ENCODE assay signal across 22 cellular contexts in the genomic region with DNA sequence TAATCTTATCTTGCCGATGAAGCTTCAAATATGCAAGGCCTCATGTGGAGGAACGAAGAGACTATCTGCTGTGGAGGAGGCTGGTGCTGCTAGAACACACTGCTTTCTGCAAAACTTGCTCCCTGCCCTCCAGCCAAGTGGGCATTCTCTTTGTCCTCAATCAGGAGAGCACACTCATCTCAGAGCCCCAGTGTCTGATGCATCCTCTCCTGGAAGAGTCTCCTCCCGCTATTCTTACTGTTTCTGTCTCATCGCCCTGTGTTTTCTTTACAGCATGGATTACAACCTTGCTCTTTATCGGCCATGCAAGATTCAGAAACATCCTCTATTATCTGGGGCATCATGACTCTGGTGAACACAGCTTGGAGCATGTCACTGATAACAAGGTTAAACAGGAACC.
DNase-seq lines count a peak whose midpoint lies in the region; ATAC-seq and TF ChIP-seq lines count a peak whose summit lies in the region.
"Had no signal": no experiment of that assay in that cellular context is flagged by ENCODE, and none has a peak within 500 bp of the region (broad histone marks: within the 10 kb centered on the region; RNA-seq: fewer than 3 reads in every experiment).

No MANE protein-coding gene starts in this region.

- peak overlapping the region; percentile 16 to 42 (median 22); a peak in 6 of 7 replicates for H3K27ac Mint-ChIP-seq in H9
- H3K27ac Mint-ChIP-seq in stimulated activated naive B cell treated with anti-CD40 and anti-IgM and Interleukin-4, amounts not matched to agents 10 μg/mL and 1 μg/mL and 100 μg/mL, for 72 hours: no peak overlapping the region
- H3K27ac Mint-ChIP-seq in activated naive CD4-positive, alpha-beta T cell treated with anti-CD3 and anti-CD28 coated beads, Interleukin-2, amount 10 ng/mL, durations not matched to agents 7 days and 5 days: no peak overlapping the region
- H3K27ac Mint-ChIP-seq: type B pancreatic cell had no signal

- no peak overlapping the region for H2BK120ac ChIP-seq in H9 (ENCODE audit: low read depth, low read length, poor library complexity, severe bottlenecking)

- H3K18ac ChIP-seq in H9 (ENCODE audit: insufficient read length, low read depth, low read length): no peak overlapping the region

- H2BK15ac ChIP-seq in H9 (ENCODE audit: low read depth, low read length): no peak overlapping the region

- no peaks in the 10 kb centered on the region for H3K79me1 ChIP-seq in H9 (ENCODE audit: insufficient read depth, low read depth, low read length, poor library complexity, severe bottlenecking)

- peak; percentile 14 for ATAC-seq in foreskin keratinocyte
- ATAC-seq in stimulated activated naive B cell treated with anti-CD40 and anti-IgM and Interleukin-4, amounts not matched to agents 10 μg/mL and 1 μg/mL and 100 μg/mL, for 72 hours (replicated peaks): no peak
- ATAC-seq: GM12878; HCT116; HepG2; stimulated activated naive CD8-positive, alpha-beta T cell treated with anti-CD3 and anti-CD28 coated beads, Interleukin-15, Interleukin-2, amounts not matched to agents 100 U/mL and 50 U/mL, for 24 hours had no signal

- no peak overlapping the region for H4K8ac ChIP-seq in H9 (replicated peaks; ENCODE audit: insufficient read length, low read depth, low read length)

- no peaks in the 10 kb centered on the region for H3K9me3 Mint-ChIP-seq in H9
- peaks cover 0 to 3% of the 10 kb centered on the region in 2 donors for H3K9me3 Mint-ChIP-seq in stimulated activated naive B cell treated with anti-CD40 and anti-IgM and Interleukin-4, amounts not matched to agents 10 μg/mL and 1 μg/mL and 100 μg/mL, for 72 hours
- H3K9me3 Mint-ChIP-seq in activated naive CD4-positive, alpha-beta T cell treated with anti-CD3 and anti-CD28 coated beads, Interleukin-2, amount 10 ng/mL, durations not matched to agents 7 days and 5 days: peaks cover 10% of the 10 kb centered on the region
- H3K9me3 Mint-ChIP-seq: type B pancreatic cell had no signal

- H3K9ac ChIP-seq in H9 (ENCODE audit: extremely low read depth, insufficient read length, low read length) (no peak overlapping the region), adipocyte (ENCODE audit: low read length) (peak overlapping the region; percentile 30)

- intact Hi-C loops in tibial artery (cut with DNase I; ENCODE audit: low total_unique reads): no loop called here

- H3K27me3 Mint-ChIP-seq in H9 (ENCODE audit: low read depth): no peaks in the 10 kb centered on the region
- no peaks in the 10 kb centered on the region for H3K27me3 Mint-ChIP-seq in stimulated activated naive B cell treated with anti-CD40 and anti-IgM and Interleukin-4, amounts not matched to agents 10 μg/mL and 1 μg/mL and 100 μg/mL, for 72 hours
- no peaks in the 10 kb centered on the region for H3K27me3 Mint-ChIP-seq in activated naive CD4-positive, alpha-beta T cell treated with anti-CD3 and anti-CD28 coated beads, Interleukin-2, amount 10 ng/mL, durations not matched to agents 7 days and 5 days
- H3K27me3 Mint-ChIP-seq: type B pancreatic cell had no signal

- WGBS in H9 (ENCODE audit: extremely low coverage, insufficient read length, low lambda C conversion rate): no CpG with 5 or more reads among the region's 5 CpGs

- H3K14ac ChIP-seq in H9 (ENCODE audit: insufficient read depth, low read length): no peak overlapping the region

- H3K36me3 Mint-ChIP-seq in H9 (ENCODE audit: insufficient read depth in 1 of 3, low read depth in 3 of 3): peaks cover 28 to 82% (median 72%) of the 10 kb centered on the region in 3 experiments
- H3K36me3 Mint-ChIP-seq in stimulated activated naive B cell treated with anti-CD40 and anti-IgM and Interleukin-4, amounts not matched to agents 10 μg/mL and 1 μg/mL and 100 μg/mL, for 72 hours: no peaks in the 10 kb centered on the region
- H3K36me3 Mint-ChIP-seq in activated naive CD4-positive, alpha-beta T cell treated with anti-CD3 and anti-CD28 coated beads, Interleukin-2, amount 10 ng/mL, durations not matched to agents 7 days and 5 days: peaks cover 2% of the 10 kb centered on the region

- H4K20me1 ChIP-seq in H9 (ENCODE audit: control insufficient read depth, insufficient read depth, insufficient read length): no peaks in the 10 kb centered on the region

- H3K27me3 ChIP-seq in H9 (ENCODE audit: insufficient read depth, low read length): no peaks in the 10 kb centered on the region
- no peaks in the 10 kb centered on the region for H3K27me3 ChIP-seq in adipocyte (replicated peaks; ENCODE audit: control insufficient read depth, insufficient read depth, low read length)
- H3K27me3 ChIP-seq in foreskin keratinocyte: no peaks in the 10 kb centered on the region
- H3K27me3 ChIP-seq in tibial artery: no peaks in the 10 kb centered on the region
- H3K27me3 ChIP-seq: sigmoid colon had no signal

- H3K4me3 ChIP-seq in adipocyte (ENCODE audit: low read length) (peak overlapping the region; percentile 14), tibial artery (no peak overlapping the region)
- H3K4me3 ChIP-seq: GM12878, lung, sigmoid colon had no signal

- H3K4me1 ChIP-seq in H9 (ENCODE audit: insufficient read depth, low read length) (no peaks in the 10 kb centered on the region), adipocyte (ENCODE audit: control insufficient read depth, insufficient read depth, low read length) (peaks cover 46% of the 10 kb centered on the region), foreskin keratinocyte (no peaks in the 10 kb centered on the region), tibial artery (peaks cover 0 to 47% (median 22%) of the 10 kb centered on the region in 4 donors)

- no peak overlapping the region for H2BK5ac ChIP-seq in H9 (ENCODE audit: insufficient read length, low read length)

- H3K36me3 ChIP-seq in adipocyte (ENCODE audit: control insufficient read depth, insufficient read depth, low read length, severe bottlenecking) (peaks cover 44% of the 10 kb centered on the region), tibial artery (peaks cover 0 to 52% (median 39%) of the 10 kb centered on the region in 3 donors)

- H3K23ac ChIP-seq in H9 (ENCODE audit: insufficient read length, low read depth, low read length): no peak overlapping the region

- no peaks in the 10 kb centered on the region for H3K23me2 ChIP-seq in H9 (ENCODE audit: insufficient read length, low read depth, low read length, poor library complexity, severe bottlenecking)

- H4K91ac ChIP-seq in H9 (ENCODE audit: insufficient read length, low read depth, low read length): no peak overlapping the region

- TF ChIP-seq CTCF in H9 (conservative IDR thresholded peaks at IDR 0.05): no peak
- TF ChIP-seq CTCF in foreskin keratinocyte (conservative IDR thresholded peaks at IDR 0.05): no peak
- TF ChIP-seq CTCF in tibial artery (IDR thresholded peaks at IDR 0.05): no peak

- no peak overlapping the region for H4K5ac ChIP-seq in H9 (ENCODE audit: insufficient read length, low read depth, low read length)

- H3K4ac ChIP-seq in H9 (ENCODE audit: low read depth, low read length): no peak overlapping the region

- DNase-seq in H9 (no peak), adipocyte (ENCODE audit: low read depth) (peak; percentile 10), foreskin keratinocyte (no peak), tibial artery (no peak), NCI-H1048 (lab: John Stamatoyannopoulos, UW) (no peak)
- no peak for DNase-seq in stimulated activated naive B cell treated with anti-CD40 and anti-IgM and Interleukin-4, amounts not matched to agents 10 μg/mL and 1 μg/mL and 100 μg/mL, for 72 hours
- DNase-seq in activated naive CD4-positive, alpha-beta T cell treated with anti-CD3 and anti-CD28 coated beads, Interleukin-2, amount 10 ng/mL, durations not matched to agents 7 days and 5 days: no peak
- DNase-seq: activated CD4-positive, alpha-beta T cell treated with anti-CD3 and anti-CD28 coated beads, Interleukin-2, amount 50 U/mL, for 1 hour; foreskin melanocyte; GF-D8; hypothalamus; MM.1S; NCI-H1694; posterior cingulate gyrus; RPMI8226; sigmoid colon; stimulated activated naive CD8-positive, alpha-beta T cell treated with anti-CD3 and anti-CD28 coated beads, Interleukin-15, Interleukin-2, amounts not matched to agents 100 U/mL and 50 U/mL, for 24 hours had no signal

- H3K4me2 ChIP-seq in H9 (ENCODE audit: insufficient read depth, insufficient read length, low read length): no peak overlapping the region

- no peak overlapping the region for H3K56ac ChIP-seq in H9 (ENCODE audit: insufficient read length, low read depth, low read length)

- CTCF ChIA-PET in activated naive CD4-positive, alpha-beta T cell treated with anti-CD3 and anti-CD28 coated beads, Interleukin-2, amount 10 ng/mL, durations not matched to agents 7 days and 5 days (lab: Charles Lee): no interaction called here

- H3T11ph ChIP-seq in H9 (ENCODE audit: low read length): no peak overlapping the region

- no peak overlapping the region for H2BK20ac ChIP-seq in H9 (ENCODE audit: low read depth, low read length, poor library complexity, severe bottlenecking)

- H3K27ac ChIP-seq in H9 (ENCODE audit: insufficient read length, low read depth, low read length) (no peak overlapping the region), foreskin keratinocyte (no peak overlapping the region), tibial artery (peak overlapping the region; percentile 8 to 48)

- no peak overlapping the region for H3K4me3 Mint-ChIP-seq in H9
- no peak overlapping the region for H3K4me3 Mint-ChIP-seq in stimulated activated naive B cell treated with anti-CD40 and anti-IgM and Interleukin-4, amounts not matched to agents 10 μg/mL and 1 μg/mL and 100 μg/mL, for 72 hours
- H3K4me3 Mint-ChIP-seq in activated naive CD4-positive, alpha-beta T cell treated with anti-CD3 and anti-CD28 coated beads, Interleukin-2, amount 10 ng/mL, durations not matched to agents 7 days and 5 days: no peak overlapping the region
- H3K4me3 Mint-ChIP-seq: type B pancreatic cell had no signal

- H3K79me2 ChIP-seq in H9 (ENCODE audit: insufficient read depth, low read length): no peaks in the 10 kb centered on the region

- H3K9me3 ChIP-seq in H9 (ENCODE audit: control insufficient read depth, low read depth, low read length): no peaks in the 10 kb centered on the region
- H3K9me3 ChIP-seq in adipocyte (ENCODE audit: control insufficient read depth, low read length): no peaks in the 10 kb centered on the region
- no peaks in the 10 kb centered on the region for H3K9me3 ChIP-seq in tibial artery
- H3K9me3 ChIP-seq: sigmoid colon had no signal

- H2BK12ac ChIP-seq in H9 (ENCODE audit: insufficient read length, low read depth, low read length): no peak overlapping the region

- peaks cover 20 to 25% of the 10 kb centered on the region in 2 experiments for H3K4me1 Mint-ChIP-seq in H9
- H3K4me1 Mint-ChIP-seq in stimulated activated naive B cell treated with anti-CD40 and anti-IgM and Interleukin-4, amounts not matched to agents 10 μg/mL and 1 μg/mL and 100 μg/mL, for 72 hours: no peaks in the 10 kb centered on the region
- H3K4me1 Mint-ChIP-seq in activated naive CD4-positive, alpha-beta T cell treated with anti-CD3 and anti-CD28 coated beads, Interleukin-2, amount 10 ng/mL, durations not matched to agents 7 days and 5 days: peaks cover 9% of the 10 kb centered on the region

- no peak overlapping the region for H2AK5ac ChIP-seq in H9 (ENCODE audit: insufficient read length, low read length)

- no peak overlapping the region for H2AFZ ChIP-seq in H9 (ENCODE audit: low read length)

Comparison
In these comparisons a context has a peak if more than half of its experiments do, and no peak if none do; other contexts are left out.
1. H3K27ac ChIP-seq: peak in tibial artery (2 of 2); none in H9 (single experiment) and foreskin keratinocyte (single experiment).
2. H3K27ac Mint-ChIP-seq: peak in H9 (3 of 3); none in stimulated activated naive B cell treated with anti-CD40 and anti-IgM and Interleukin-4, amounts not matched to agents 10 μg/mL and 1 μg/mL and 100 μg/mL, for 72 hours (single experiment) and activated naive CD4-positive, alpha-beta T cell treated with anti-CD3 and anti-CD28 coated beads, Interleukin-2, amount 10 ng/mL, durations not matched to agents 7 days and 5 days (single experiment).